1 cellular context compared by ENCODE assay signal in the genomic region with DNA sequence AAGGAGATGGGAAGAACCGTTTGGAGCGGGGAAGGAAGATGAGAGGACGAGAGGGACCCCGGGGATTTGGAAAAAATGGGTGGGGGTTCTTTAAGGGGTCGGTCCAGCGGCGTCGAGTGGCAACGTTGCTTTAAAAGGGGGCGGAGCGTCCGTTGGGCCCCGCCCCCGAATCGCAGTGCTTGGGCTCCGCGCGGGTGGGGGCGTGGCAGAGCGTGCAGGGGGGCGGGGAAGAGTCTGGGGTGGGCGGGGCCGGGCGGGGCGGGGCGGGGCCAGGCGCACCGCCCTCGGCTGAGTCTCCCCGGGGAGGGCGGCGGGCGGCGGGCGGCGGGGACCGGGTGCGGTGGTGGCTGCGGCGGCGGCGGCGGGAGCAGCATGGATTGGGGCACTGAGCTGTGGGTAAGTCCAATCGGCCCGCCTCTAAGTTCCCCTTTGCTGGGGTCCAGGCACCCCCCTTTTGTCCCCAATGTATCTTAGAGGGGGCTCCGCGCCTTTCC.
TF ChIP-seq lines count a peak whose summit lies in the region.

A gene with protein sequence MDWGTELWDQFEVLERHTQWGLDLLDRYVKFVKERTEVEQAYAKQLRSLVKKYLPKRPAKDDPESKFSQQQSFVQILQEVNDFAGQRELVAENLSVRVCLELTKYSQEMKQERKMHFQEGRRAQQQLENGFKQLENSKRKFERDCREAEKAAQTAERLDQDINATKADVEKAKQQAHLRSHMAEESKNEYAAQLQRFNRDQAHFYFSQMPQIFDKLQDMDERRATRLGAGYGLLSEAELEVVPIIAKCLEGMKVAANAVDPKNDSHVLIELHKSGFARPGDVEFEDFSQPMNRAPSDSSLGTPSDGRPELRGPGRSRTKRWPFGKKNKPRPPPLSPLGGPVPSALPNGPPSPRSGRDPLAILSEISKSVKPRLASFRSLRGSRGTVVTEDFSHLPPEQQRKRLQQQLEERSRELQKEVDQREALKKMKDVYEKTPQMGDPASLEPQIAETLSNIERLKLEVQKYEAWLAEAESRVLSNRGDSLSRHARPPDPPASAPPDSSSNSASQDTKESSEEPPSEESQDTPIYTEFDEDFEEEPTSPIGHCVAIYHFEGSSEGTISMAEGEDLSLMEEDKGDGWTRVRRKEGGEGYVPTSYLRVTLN (plus strand): TSS at position 291 of the 494 bp plus-strand sequence. CDS start 82 bp downstream, at position 373.

TF ChIP-seq in H1, 55 proteins besides CTCF, POLR2A, EP300 and RAD21 (continued from another document):
- TF ChIP-seq SRF (IDR thresholded peaks at IDR 0.05; ENCODE audit: low read depth, low read length): no peak
- TF ChIP-seq FOSL1 (IDR thresholded peaks at IDR 0.05; ENCODE audit: insufficient read depth, low read depth, low read length): no peak
- TF ChIP-seq MAX (IDR thresholded peaks at IDR 0.05): no peak
- TF ChIP-seq KDM5A (IDR thresholded peaks at IDR 0.05; ENCODE audit: low read length): no peak
TF ChIP-seq in H1: peak in this region for 4.
